In the genomic region with DNA sequence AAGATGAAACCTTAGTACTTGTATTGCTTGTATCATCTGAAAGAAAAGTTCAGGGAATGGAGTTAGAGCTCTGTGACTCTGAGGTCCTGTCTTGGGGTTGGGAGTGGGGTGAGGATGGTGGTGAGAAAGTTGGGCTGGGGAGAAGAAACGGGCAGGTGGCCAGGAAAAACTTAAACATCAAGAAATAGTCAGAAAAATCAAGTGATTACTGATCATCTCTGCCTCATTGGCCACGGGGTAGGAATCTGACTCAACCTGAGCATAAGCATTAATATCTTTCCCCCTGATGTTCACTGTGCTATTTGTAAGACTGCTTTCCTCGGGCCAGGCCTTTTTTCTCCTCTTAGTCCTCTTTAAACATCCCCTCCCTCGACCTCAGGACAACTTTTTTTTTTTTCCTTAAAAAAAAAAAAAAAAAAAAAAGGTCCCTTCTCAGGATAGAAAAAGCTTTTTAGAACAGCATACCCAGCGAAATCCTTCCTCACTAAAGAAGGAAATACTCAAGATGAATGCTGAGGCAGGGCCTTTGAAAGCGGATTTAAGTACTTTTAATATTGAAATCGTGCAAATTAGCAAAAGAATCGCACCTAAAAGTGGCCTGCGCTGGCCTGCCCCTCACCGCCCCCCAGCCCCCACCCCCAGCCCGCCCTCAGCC, we compare ENCODE assay signal across 1 cellular context.
TF ChIP-seq lines count a peak whose summit lies in the region.

No MANE protein-coding gene starts in this region.

TF ChIP-seq in neural cell, 6 proteins besides CTCF, POLR2A, EP300 and RAD21 (continued from another document):
- TF ChIP-seq, protein P1, sequence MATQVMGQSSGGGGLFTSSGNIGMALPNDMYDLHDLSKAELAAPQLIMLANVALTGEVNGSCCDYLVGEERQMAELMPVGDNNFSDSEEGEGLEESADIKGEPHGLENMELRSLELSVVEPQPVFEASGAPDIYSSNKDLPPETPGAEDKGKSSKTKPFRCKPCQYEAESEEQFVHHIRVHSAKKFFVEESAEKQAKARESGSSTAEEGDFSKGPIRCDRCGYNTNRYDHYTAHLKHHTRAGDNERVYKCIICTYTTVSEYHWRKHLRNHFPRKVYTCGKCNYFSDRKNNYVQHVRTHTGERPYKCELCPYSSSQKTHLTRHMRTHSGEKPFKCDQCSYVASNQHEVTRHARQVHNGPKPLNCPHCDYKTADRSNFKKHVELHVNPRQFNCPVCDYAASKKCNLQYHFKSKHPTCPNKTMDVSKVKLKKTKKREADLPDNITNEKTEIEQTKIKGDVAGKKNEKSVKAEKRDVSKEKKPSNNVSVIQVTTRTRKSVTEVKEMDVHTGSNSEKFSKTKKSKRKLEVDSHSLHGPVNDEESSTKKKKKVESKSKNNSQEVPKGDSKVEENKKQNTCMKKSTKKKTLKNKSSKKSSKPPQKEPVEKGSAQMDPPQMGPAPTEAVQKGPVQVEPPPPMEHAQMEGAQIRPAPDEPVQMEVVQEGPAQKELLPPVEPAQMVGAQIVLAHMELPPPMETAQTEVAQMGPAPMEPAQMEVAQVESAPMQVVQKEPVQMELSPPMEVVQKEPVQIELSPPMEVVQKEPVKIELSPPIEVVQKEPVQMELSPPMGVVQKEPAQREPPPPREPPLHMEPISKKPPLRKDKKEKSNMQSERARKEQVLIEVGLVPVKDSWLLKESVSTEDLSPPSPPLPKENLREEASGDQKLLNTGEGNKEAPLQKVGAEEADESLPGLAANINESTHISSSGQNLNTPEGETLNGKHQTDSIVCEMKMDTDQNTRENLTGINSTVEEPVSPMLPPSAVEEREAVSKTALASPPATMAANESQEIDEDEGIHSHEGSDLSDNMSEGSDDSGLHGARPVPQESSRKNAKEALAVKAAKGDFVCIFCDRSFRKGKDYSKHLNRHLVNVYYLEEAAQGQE (IDR thresholded peaks at IDR 0.05; ENCODE audit: borderline replicate concordance) = peak; percentile 55
- TF ChIP-seq TAF1 (IDR thresholded peaks at IDR 0.05; ENCODE audit: low read depth) (no peak), MXI1 (conservative IDR thresholded peaks at IDR 0.05; ENCODE audit: poor library complexity, severe bottlenecking) (no peak), EZH2 (IDR thresholded peaks at IDR 0.05; ENCODE audit: borderline replicate concordance, insufficient read depth, low read length, poor library complexity, severe bottlenecking) (no peak)
